ENCODE assay signal across 13 cellular contexts in genomic region chr19:49688531-49689132, GRCh38. TPM values are rescaled to one million over a fixed set of nuclear protein-coding genes. Genes with fewer than 3 reads are reported as not detected.
DNase-seq lines count a peak whose midpoint lies in the region; ATAC-seq and TF ChIP-seq lines count a peak whose summit lies in the region.
"Had no signal": no experiment of that assay in that cellular context is flagged by ENCODE, and none has a peak within 500 bp of the region (broad histone marks: within the 10 kb centered on the region; RNA-seq: fewer than 3 reads in every experiment).

No MANE protein-coding gene starts in this region.

- CTCF ChIA-PET in activated CD8-positive, alpha-beta memory T cell treated with anti-CD3 and anti-CD28 coated beads, Interleukin-2, amount 10 ng/mL, durations not matched to agents 7 days and 5 days (lab: Charles Lee), result interaction anchor here (0.5 to 1.5 kb wide), 3 partner anchors 8 to 66 kb away, joined by 3 read pairs; no protein-coding TSS in a partner anchor

- no peak for ATAC-seq in activated CD8-positive, alpha-beta memory T cell treated with anti-CD3 and anti-CD28 coated beads, Interleukin-2, amount 10 ng/mL, durations not matched to agents 7 days and 5 days
- ATAC-seq in sciatic nerve, result no peak

- H3K36me3 ChIP-seq in esophagus muscularis mucosa, result peaks cover 33 to 49% (median 45%) of the 10 kb centered on the region in 4 donors
- H3K36me3 ChIP-seq in sigmoid colon, result peaks cover 15 to 45% (median 41%) of the 10 kb centered on the region in 4 donors

- WGBS in esophagus muscularis mucosa, result 73% methylated on average over 10 of the region's 12 CpGs
- WGBS in sigmoid colon, 2 donors, result 78 to 79% methylated on average over 12 of the region's 12 CpGs

- DNase-seq in activated CD8-positive, alpha-beta memory T cell treated with anti-CD3 and anti-CD28 coated beads, Interleukin-2, amount 50 U/mL, for 48 hours, result peak; percentile 58
- DNase-seq in activated CD8-positive, alpha-beta memory T cell treated with anti-CD3 and anti-CD28 coated beads, Interleukin-2, amount 10 ng/mL, durations not matched to agents 7 days and 5 days, result no peak
- DNase-seq in esophagus muscularis mucosa (ENCODE audit: extremely low spot score) (no peak), sigmoid colon (no peak), sciatic nerve (ENCODE audit: low spot score) (no peak), ureter (ENCODE audit: low spot score) (no peak), NCI-H1417 treated with DMSO at 0.1 percent for 48 hours (lab: John Stamatoyannopoulos, UW) (no peak)
- DNase-seq: activated CD4-positive, alpha-beta memory T cell treated with anti-CD3 and anti-CD28 coated beads, Interleukin-2, amount 10 ng/mL, durations not matched to agents 7 days and 5 days; activated naive CD4-positive, alpha-beta T cell treated with anti-CD3 and anti-CD28 coated beads, Interleukin-2, amount 50 U/mL, for 16 hours; mammary epithelial cell; NCI-H1092 treated with DMSO at 0.1 percent for 48 hours; thyroid gland had no signal

- peaks cover 22% of the 10 kb centered on the region for H3K27me3 Mint-ChIP-seq in activated CD8-positive, alpha-beta memory T cell treated with anti-CD3 and anti-CD28 coated beads, Interleukin-2, amount 10 ng/mL, durations not matched to agents 7 days and 5 days

- peaks cover 21% of the 10 kb centered on the region for H3K4me1 Mint-ChIP-seq in activated CD8-positive, alpha-beta memory T cell treated with anti-CD3 and anti-CD28 coated beads, Interleukin-2, amount 10 ng/mL, durations not matched to agents 7 days and 5 days

- H3K4me3 ChIP-seq in esophagus muscularis mucosa (peak overlapping the region; percentile 51 to 63 (median 54)), sigmoid colon (peak overlapping the region in 2 of 4 donors; percentile 4 to 46)

- H3K9me3 ChIP-seq in esophagus muscularis mucosa, result no peaks in the 10 kb centered on the region
- no peaks in the 10 kb centered on the region for H3K9me3 ChIP-seq in sigmoid colon
- H3K9me3 ChIP-seq: thyroid gland had no signal

- TF ChIP-seq CTCF in esophagus muscularis mucosa (IDR thresholded peaks at IDR 0.05) (no peak), sigmoid colon (IDR thresholded peaks at IDR 0.05) (no peak)

- peaks cover 13% of the 10 kb centered on the region for H3K36me3 Mint-ChIP-seq in activated CD8-positive, alpha-beta memory T cell treated with anti-CD3 and anti-CD28 coated beads, Interleukin-2, amount 10 ng/mL, durations not matched to agents 7 days and 5 days

- TF ChIP-seq POLR2A in esophagus muscularis mucosa (IDR thresholded peaks at IDR 0.05; ENCODE audit: low read depth), result no peak
- no peak for TF ChIP-seq POLR2A in sigmoid colon (IDR thresholded peaks at IDR 0.05)

- no peaks in the 10 kb centered on the region for H3K9me3 Mint-ChIP-seq in activated CD8-positive, alpha-beta memory T cell treated with anti-CD3 and anti-CD28 coated beads, Interleukin-2, amount 10 ng/mL, durations not matched to agents 7 days and 5 days (ENCODE audit: low read depth)
- H3K9me3 Mint-ChIP-seq: activated CD4-positive, alpha-beta memory T cell treated with anti-CD3 and anti-CD28 coated beads, Interleukin-2, amount 10 ng/mL, durations not matched to agents 7 days and 5 days had no signal

- TF ChIP-seq RAD21 in Ishikawa (IDR thresholded peaks at IDR 0.05; ENCODE audit: low read depth), result no peak

- intact Hi-C loops in esophagus muscularis mucosa (cut with DNase I), result no loop called here
- intact Hi-C loops in sigmoid colon (cut with DNase I), result no loop called here
- intact Hi-C loops in sciatic nerve (cut with DNase I), result no loop called here

- H3K27me3 ChIP-seq in esophagus muscularis mucosa (peaks cover 0 to 43% (median 13%) of the 10 kb centered on the region in 4 donors), sigmoid colon (peaks cover 4 to 35% (median 31%) of the 10 kb centered on the region in 3 donors)
- H3K27me3 ChIP-seq: thyroid gland had no signal

- H3K27ac Mint-ChIP-seq in activated CD8-positive, alpha-beta memory T cell treated with anti-CD3 and anti-CD28 coated beads, Interleukin-2, amount 10 ng/mL, durations not matched to agents 7 days and 5 days, result no peak overlapping the region
- H3K27ac Mint-ChIP-seq: activated CD4-positive, alpha-beta memory T cell treated with anti-CD3 and anti-CD28 coated beads, Interleukin-2, amount 10 ng/mL, durations not matched to agents 7 days and 5 days had no signal

- H3K4me3 Mint-ChIP-seq in activated CD8-positive, alpha-beta memory T cell treated with anti-CD3 and anti-CD28 coated beads, Interleukin-2, amount 10 ng/mL, durations not matched to agents 7 days and 5 days, result no peak overlapping the region
- H3K4me3 Mint-ChIP-seq: activated CD4-positive, alpha-beta memory T cell treated with anti-CD3 and anti-CD28 coated beads, Interleukin-2, amount 10 ng/mL, durations not matched to agents 7 days and 5 days had no signal

- peaks cover 31 to 41% (median 33%) of the 10 kb centered on the region in 4 donors for H3K4me1 ChIP-seq in esophagus muscularis mucosa
- H3K4me1 ChIP-seq in sigmoid colon, result peaks cover 0 to 31% (median 26%) of the 10 kb centered on the region in 4 donors

- TF ChIP-seq EP300 in Ishikawa (IDR thresholded peaks at IDR 0.05; ENCODE audit: borderline replicate concordance) (no peak), esophagus muscularis mucosa (IDR thresholded peaks at IDR 0.05) (no peak), sigmoid colon (IDR thresholded peaks at IDR 0.05) (no peak)

- H3K27ac ChIP-seq in esophagus muscularis mucosa (replicated peaks in 1 of 4), result peak overlapping the region; percentile 38 to 70 (median 52)
- H3K27ac ChIP-seq in sigmoid colon, result peak overlapping the region in 3 of 4 donors; percentile 0 to 38 (median 21)
- H3K27ac ChIP-seq: thyroid gland had no signal

TF ChIP-seq in Ishikawa, 13 proteins besides CTCF, POLR2A, EP300 and RAD21:
- TF ChIP-seq REST (IDR thresholded peaks at IDR 0.05; ENCODE audit: low read depth) (no peak), ZBTB7A (IDR thresholded peaks at IDR 0.05; ENCODE audit: low read depth) (0 out of 2 replicates have a peak, but pooled peaks have one; percentile 8)
TF ChIP-seq in Ishikawa: peak in this region for 1.

RNA-seq across cellular contexts. Expression of gene ADM5, which starts 0.8 kb away (rescaled TPM):
- 1 to 10 TPM; 2.7 to 3.5 TPM for total RNA-seq in activated CD8-positive, alpha-beta memory T cell treated with anti-CD3 and anti-CD28 coated beads, Interleukin-2, amount 10 ng/mL, durations not matched to agents 7 days and 5 days
- 1 to 10 TPM in 3 of 4 donors, under 1 TPM in 1; 0.83 to 4.1 (median 2.5) TPM for total RNA-seq in esophagus muscularis mucosa
- total RNA-seq in sigmoid colon, result 1 to 10 TPM in 3 of 4 donors, under 1 TPM in 1; 0.49 to 1.7 (median 1.5) TPM
- 1 to 10 TPM in 1 of 3 donors, not detected in 2; 3.1 TPM for polyA plus RNA-seq in sigmoid colon
- total RNA-seq in sciatic nerve, result 3.7 TPM
- total RNA-seq in ureter, result 4.1 TPM

RNA-seq across cellular contexts. Expression of gene CPT1C, which starts 2.3 kb away (rescaled TPM):
- total RNA-seq in activated CD8-positive, alpha-beta memory T cell treated with anti-CD3 and anti-CD28 coated beads, Interleukin-2, amount 10 ng/mL, durations not matched to agents 7 days and 5 days, result 1 to 10 TPM; 1.6 TPM
- 1 to 10 TPM; 2.7 to 6.6 (median 3.9) TPM for total RNA-seq in esophagus muscularis mucosa
- total RNA-seq in sigmoid colon, result 10 to 100 TPM in 1 of 4 donors, 1 to 10 TPM in 3; 3.6 to 28.5 (median 4.3) TPM
- 1 to 10 TPM in 2 of 3 donors, under 1 TPM in 1; 0.69 to 4.2 (median 2.4) TPM for polyA plus RNA-seq in sigmoid colon
- total RNA-seq in sciatic nerve, result 5.9 TPM
- 3.1 TPM for total RNA-seq in ureter

RNA-seq across cellular contexts. Expression of gene PRMT1, which starts 11.6 kb away (rescaled TPM):
- 100 to 1,000 TPM; 145 to 257 TPM for total RNA-seq in activated CD8-positive, alpha-beta memory T cell treated with anti-CD3 and anti-CD28 coated beads, Interleukin-2, amount 10 ng/mL, durations not matched to agents 7 days and 5 days
- total RNA-seq in esophagus muscularis mucosa, result 100 to 1,000 TPM; 102 to 191 (median 144) TPM
- total RNA-seq in sigmoid colon, result 100 to 1,000 TPM; 106 to 175 (median 160) TPM
- 100 to 1,000 TPM in 2 of 3 donors, 10 to 100 TPM in 1; 84.1 to 172 (median 101) TPM for polyA plus RNA-seq in sigmoid colon
- total RNA-seq in sciatic nerve, result 103 TPM
- total RNA-seq in ureter, result 166 TPM

RNA-seq across cellular contexts. Expression of gene BCL2L12, which starts 22.9 kb away (rescaled TPM):
- total RNA-seq in activated CD8-positive, alpha-beta memory T cell treated with anti-CD3 and anti-CD28 coated beads, Interleukin-2, amount 10 ng/mL, durations not matched to agents 7 days and 5 days, result 10 to 100 TPM; 90.6 to 94.5 TPM
- total RNA-seq in esophagus muscularis mucosa, result 1 to 10 TPM; 4.2 to 9.9 (median 6.0) TPM
- total RNA-seq in sigmoid colon, result 1 to 10 TPM; 4.6 to 9.2 (median 6.5) TPM
- 10 to 100 TPM in 2 of 3 donors, 1 to 10 TPM in 1; 9.0 to 43.6 (median 10.2) TPM for polyA plus RNA-seq in sigmoid colon
- total RNA-seq in sciatic nerve, result 11.5 TPM
- total RNA-seq in ureter, result 12.6 TPM

RNA-seq across cellular contexts. Expression of gene IRF3, which starts 23.0 kb away (rescaled TPM):
- total RNA-seq in activated CD8-positive, alpha-beta memory T cell treated with anti-CD3 and anti-CD28 coated beads, Interleukin-2, amount 10 ng/mL, durations not matched to agents 7 days and 5 days, result 100 to 1,000 TPM; 159 to 170 TPM
- total RNA-seq in esophagus muscularis mucosa (10 to 100 TPM; 38.8 to 61.7 (median 56.7) TPM), sigmoid colon (10 to 100 TPM; 28.2 to 59.1 (median 32.6) TPM), sciatic nerve (76.7 TPM), ureter (108 TPM)
- 100 to 1,000 TPM in 1 of 3 donors, 10 to 100 TPM in 2; 50.9 to 125 (median 64.9) TPM for polyA plus RNA-seq in sigmoid colon
